ENCODE assay signal across 8 cellular contexts in the genomic region with DNA sequence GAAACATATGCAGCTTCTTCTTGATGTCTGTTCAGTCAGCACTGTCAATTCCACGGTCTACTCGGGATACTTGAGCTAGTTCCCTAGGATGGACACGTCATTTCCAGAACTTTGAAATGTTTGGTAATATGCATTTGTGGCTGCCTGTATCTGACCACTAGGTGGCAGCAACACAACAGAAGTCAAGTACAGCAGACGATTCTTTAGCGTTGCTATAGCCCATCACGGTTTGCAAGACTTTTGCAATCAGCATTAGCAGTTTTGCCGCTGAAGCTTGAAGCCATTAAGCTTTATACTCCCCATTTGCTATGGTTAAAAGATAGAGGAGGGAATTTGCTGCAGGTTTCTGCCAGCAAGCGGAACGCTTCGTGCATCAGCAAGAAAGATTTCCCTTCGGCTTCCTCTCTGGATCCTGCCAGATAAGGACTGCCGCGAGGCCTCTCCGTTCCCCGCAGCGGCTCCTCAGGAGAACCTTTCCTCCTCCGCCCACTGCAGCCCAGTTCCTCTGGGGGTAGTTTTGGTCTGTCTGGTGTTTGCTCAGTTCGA.
DNase-seq lines count a peak whose midpoint lies in the region; ATAC-seq lines count a peak whose summit lies in the region.

No MANE protein-coding gene starts in this region.

- no peaks in the 10 kb centered on the region for H3K27me3 ChIP-seq in right cardiac atrium (ENCODE audit: control insufficient read depth, insufficient read depth)
- no peaks in the 10 kb centered on the region for H3K27me3 ChIP-seq in rectal smooth muscle tissue (ENCODE audit: control insufficient read depth, insufficient read depth, low read length)

- H3K27me3 Mint-ChIP-seq in T-cell, result peaks cover 0 to 1% of the 10 kb centered on the region in 2 donors

- H3K4me1 ChIP-seq in right cardiac atrium (ENCODE audit: control insufficient read depth, insufficient read depth, low read length) (no peaks in the 10 kb centered on the region), rectal smooth muscle tissue (ENCODE audit: control insufficient read depth, insufficient read depth, low read length) (no peaks in the 10 kb centered on the region)

- no peaks in the 10 kb centered on the region for H3K9me3 Mint-ChIP-seq in T-cell

- WGBS in right cardiac atrium, result 4% methylated on average over 18 of the region's 18 CpGs

- POLR2A ChIA-PET in T-cell (lab: Charles Lee), result interaction anchor here in 1 of 2 donors (0.5 to 0.6 kb wide), 2 partner anchors 9 to 203 kb away, joined by 3 to 5 read pairs; no protein-coding TSS in a partner anchor

- H3K9ac ChIP-seq in rectal smooth muscle tissue (ENCODE audit: low read length), result no peak overlapping the region

- DNase-seq in DMS 273 (lab: John Stamatoyannopoulos, UW; ENCODE audit: unreplicated experiment) (peak; percentile 88), NCI-H1092 treated with DMSO at 0.1 percent for 48 hours (lab: John Stamatoyannopoulos, UW) (peak; percentile 44), T-cell (peak; percentile 25 to 74 (median 56)), amniotic stem cell (lab: John Stamatoyannopoulos, UW) (peak; percentile 74), right cardiac atrium (peak; percentile 67 to 81 (median 68)), 8988T (no peak)

- H3K27ac Mint-ChIP-seq in T-cell, result no peak overlapping the region

- ATAC-seq in GM21825 (IDR thresholded peaks at IDR 0.05; ENCODE audit: unreplicated experiment) (peak; percentile 69), T-cell (replicated peaks in 1 of 4) (peak; percentile 77 to 89 (median 87)), right cardiac atrium (peak; percentile 91 to 95)

- CTCF ChIA-PET in T-cell (lab: Charles Lee), result interaction anchor here (0.6 to 3.4 kb wide), 21 partner anchors 8 to 663 kb away, joined by 3 to 42 read pairs (median 4); a partner anchor contains a TSS

- H3K9me3 ChIP-seq in right cardiac atrium (ENCODE audit: control insufficient read depth, low read length), result no peaks in the 10 kb centered on the region

- peaks cover 0 to 8% (median 6%) of the 10 kb centered on the region in 3 donors for H3K4me1 Mint-ChIP-seq in T-cell

- H3K27ac ChIP-seq in right cardiac atrium (ENCODE audit: low read length) (no peak overlapping the region), rectal smooth muscle tissue (ENCODE audit: low read depth, low read length) (no peak overlapping the region)

- H3K4me3 Mint-ChIP-seq in T-cell, result peak overlapping the region in 2 of 3 donors; percentile 25 to 31

- H3K4me3 ChIP-seq in right cardiac atrium (ENCODE audit: low read length) (peak overlapping the region; percentile 31), rectal smooth muscle tissue (ENCODE audit: low read length) (peak overlapping the region; percentile 55)

- H3K36me3 ChIP-seq in rectal smooth muscle tissue (ENCODE audit: control insufficient read depth, insufficient read depth, low read length), result no peaks in the 10 kb centered on the region

- intact Hi-C loops in right cardiac atrium (cut with DNase I), result loop anchor here (5.0 to 10.0 kb wide), 2 partner anchors 169 to 201 kb away; no protein-coding TSS in a partner anchor

- peaks cover 4% of the 10 kb centered on the region for H3K36me3 Mint-ChIP-seq in T-cell
